In the genomic region with DNA sequence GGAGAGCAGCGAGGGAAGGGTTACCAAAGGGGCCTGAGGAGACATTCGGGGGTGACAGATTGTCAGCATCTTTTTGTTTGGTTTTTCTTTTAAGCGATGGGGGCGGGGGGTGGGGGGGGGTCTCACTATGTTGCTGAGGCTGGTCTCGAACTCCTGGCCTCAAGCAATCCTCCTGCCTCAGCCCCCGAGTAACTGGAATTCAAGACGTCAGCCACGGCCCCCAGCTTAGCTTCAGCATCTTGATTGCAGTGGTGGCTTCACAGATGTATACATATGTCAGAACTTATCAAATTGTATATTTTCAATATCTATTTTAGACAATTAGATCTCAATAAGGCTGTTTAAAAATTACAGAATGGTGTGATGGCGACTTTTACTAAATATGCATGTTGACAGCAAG, we compare ENCODE assay signal across 11 cellular contexts. TPM values are rescaled to one million over a fixed set of nuclear protein-coding genes. Genes with fewer than 3 reads are reported as not detected.
DNase-seq lines count a peak whose midpoint lies in the region; ATAC-seq and TF ChIP-seq lines count a peak whose summit lies in the region.
"Had no signal": no experiment of that assay in that cellular context is flagged by ENCODE, and none has a peak within 500 bp of the region (broad histone marks: within the 10 kb centered on the region; RNA-seq: fewer than 3 reads in every experiment).

No MANE protein-coding gene starts in this region.

- intact Hi-C loops in body of pancreas (cut with DNase I): no loop called here

- POLR2A ChIA-PET in activated CD4-positive, alpha-beta T cell treated with anti-CD3 and anti-CD28 coated beads, Interleukin-2, amount 10 ng/mL, durations not matched to agents 7 days and 5 days (lab: Charles Lee): interaction anchor here (0.6 to 1.7 kb wide), 2 partner anchors 73 to 101 kb away, joined by 4 to 5 read pairs; no protein-coding TSS in a partner anchor
- POLR2A ChIA-PET in RWPE1 (lab: Yijun Ruan, JAX; ENCODE audit: low non-redundant PET): interaction anchor here (0.8 kb wide), 1 partner anchor 110 kb away, joined by 4 read pairs; no protein-coding TSS in a partner anchor

- H3K27me3 ChIP-seq in effector memory CD4-positive, alpha-beta T cell (replicated peaks; ENCODE audit: control insufficient read depth, insufficient read depth, low read length, poor library complexity, severe bottlenecking): no peaks in the 10 kb centered on the region
- H3K27me3 ChIP-seq in body of pancreas: no peaks in the 10 kb centered on the region

- CTCF ChIA-PET in activated CD4-positive, alpha-beta T cell treated with anti-CD3 and anti-CD28 coated beads, Interleukin-2, amount 10 ng/mL, durations not matched to agents 7 days and 5 days (lab: Charles Lee): interaction anchor here (0.5 to 2.1 kb wide), 7 partner anchors 16 to 328 kb away, joined by 3 to 7 read pairs (median 6); no protein-coding TSS in a partner anchor
- CTCF ChIA-PET in RWPE1 (lab: Yijun Ruan, JAX): interaction anchor here (0.7 kb wide), 1 partner anchor 8 kb away, joined by 5 read pairs; no protein-coding TSS in a partner anchor

- peak overlapping the region; percentile 23 for H3K4me3 ChIP-seq in effector memory CD4-positive, alpha-beta T cell (ENCODE audit: insufficient read depth, low read depth, low read length, poor library complexity, severe bottlenecking)
- no peak overlapping the region for H3K4me3 ChIP-seq in body of pancreas

- H3K4me1 Mint-ChIP-seq in activated CD4-positive, alpha-beta T cell treated with anti-CD3 and anti-CD28 coated beads, Interleukin-2, amount 10 ng/mL, durations not matched to agents 7 days and 5 days: peaks cover 66% of the 10 kb centered on the region
- H3K4me1 Mint-ChIP-seq in stimulated activated naive B cell treated with anti-CD40 and anti-IgM and Interleukin-4, amounts not matched to agents 10 μg/mL and 1 μg/mL and 100 μg/mL, for 72 hours: peaks cover 23 to 48% of the 10 kb centered on the region in 2 donors

- ATAC-seq in stimulated activated naive B cell treated with anti-CD40 and anti-IgM and Interleukin-4, amounts not matched to agents 10 μg/mL and 1 μg/mL and 100 μg/mL, for 72 hours (replicated peaks): no peak
- no peak for ATAC-seq in body of pancreas
- ATAC-seq in HG03175 (IDR thresholded peaks at IDR 0.05; ENCODE audit: unreplicated experiment): no peak

- no peaks in the 10 kb centered on the region for H3K9me3 Mint-ChIP-seq in activated CD4-positive, alpha-beta T cell treated with anti-CD3 and anti-CD28 coated beads, Interleukin-2, amount 10 ng/mL, durations not matched to agents 7 days and 5 days
- no peaks in the 10 kb centered on the region for H3K9me3 Mint-ChIP-seq in stimulated activated naive B cell treated with anti-CD40 and anti-IgM and Interleukin-4, amounts not matched to agents 10 μg/mL and 1 μg/mL and 100 μg/mL, for 72 hours
- H3K9me3 Mint-ChIP-seq: type B pancreatic cell had no signal

- no peaks in the 10 kb centered on the region for H3K36me3 Mint-ChIP-seq in activated CD4-positive, alpha-beta T cell treated with anti-CD3 and anti-CD28 coated beads, Interleukin-2, amount 10 ng/mL, durations not matched to agents 7 days and 5 days (ENCODE audit: low read depth)
- H3K36me3 Mint-ChIP-seq in stimulated activated naive B cell treated with anti-CD40 and anti-IgM and Interleukin-4, amounts not matched to agents 10 μg/mL and 1 μg/mL and 100 μg/mL, for 72 hours: no peaks in the 10 kb centered on the region
- H3K36me3 Mint-ChIP-seq: type B pancreatic cell had no signal

- no peaks in the 10 kb centered on the region for H3K27me3 Mint-ChIP-seq in activated CD4-positive, alpha-beta T cell treated with anti-CD3 and anti-CD28 coated beads, Interleukin-2, amount 10 ng/mL, durations not matched to agents 7 days and 5 days
- H3K27me3 Mint-ChIP-seq in stimulated activated naive B cell treated with anti-CD40 and anti-IgM and Interleukin-4, amounts not matched to agents 10 μg/mL and 1 μg/mL and 100 μg/mL, for 72 hours: no peaks in the 10 kb centered on the region
- H3K27me3 Mint-ChIP-seq: type B pancreatic cell had no signal

- H3K27ac ChIP-seq in RWPE1 (peak overlapping the region; percentile 69), body of pancreas (no peak overlapping the region)
- H3K27ac ChIP-seq in effector memory CD4-positive, alpha-beta T cell (ENCODE audit: insufficient read depth, low read length, poor library complexity, severe bottlenecking): peak overlapping the region; percentile 78

- WGBS in body of pancreas, 2 donors: 73 to 83% methylated on average over 9 of the region's 9 CpGs

- TF ChIP-seq CTCF in RWPE1 (conservative IDR thresholded peaks at IDR 0.05; ENCODE audit: low read depth): no peak
- no peak for TF ChIP-seq CTCF in body of pancreas (IDR thresholded peaks at IDR 0.05)

- peaks cover 36% of the 10 kb centered on the region for H3K4me1 ChIP-seq in effector memory CD4-positive, alpha-beta T cell (ENCODE audit: control insufficient read depth, insufficient read depth, low read length, poor library complexity, severe bottlenecking)
- peaks cover 10% of the 10 kb centered on the region for H3K4me1 ChIP-seq in body of pancreas

- H3K4me3 Mint-ChIP-seq in activated CD4-positive, alpha-beta T cell treated with anti-CD3 and anti-CD28 coated beads, Interleukin-2, amount 10 ng/mL, durations not matched to agents 7 days and 5 days: peak overlapping the region; percentile 37
- H3K4me3 Mint-ChIP-seq in stimulated activated naive B cell treated with anti-CD40 and anti-IgM and Interleukin-4, amounts not matched to agents 10 μg/mL and 1 μg/mL and 100 μg/mL, for 72 hours: peak overlapping the region; percentile 71 to 73
- H3K4me3 Mint-ChIP-seq: type B pancreatic cell had no signal

- TF ChIP-seq POLR2A in body of pancreas (IDR thresholded peaks at IDR 0.05): no peak

- no peak for DNase-seq in activated CD4-positive, alpha-beta T cell treated with anti-CD3 and anti-CD28 coated beads, Interleukin-2, amount 10 ng/mL, durations not matched to agents 7 days and 5 days
- no peak for DNase-seq in activated CD4-positive, alpha-beta T cell treated with anti-CD3 and anti-CD28 coated beads, Interleukin-2, amount 50 U/mL, for 1 hour
- DNase-seq in RWPE1 (ENCODE audit: low spot score) (no peak), body of pancreas (no peak), cerebellar cortex (ENCODE audit: low spot score) (no peak)
- no peak for DNase-seq in effector memory CD4-positive, alpha-beta T cell
- DNase-seq in stimulated activated naive B cell treated with anti-CD40 and anti-IgM and Interleukin-4, amounts not matched to agents 10 μg/mL and 1 μg/mL and 100 μg/mL, for 72 hours: no peak

- no peaks in the 10 kb centered on the region for H3K36me3 ChIP-seq in effector memory CD4-positive, alpha-beta T cell (ENCODE audit: control insufficient read depth, insufficient read depth, low read length)
- H3K36me3 ChIP-seq in body of pancreas (replicated peaks in 1 of 2; ENCODE audit: insufficient read depth in 1 of 2, low read depth in 2 of 2): no peaks in the 10 kb centered on the region

- no peaks in the 10 kb centered on the region for H3K9me3 ChIP-seq in effector memory CD4-positive, alpha-beta T cell (ENCODE audit: control insufficient read depth, low read length)
- H3K9me3 ChIP-seq in body of pancreas: no peaks in the 10 kb centered on the region

- peak overlapping the region; percentile 95 for H3K27ac Mint-ChIP-seq in activated CD4-positive, alpha-beta T cell treated with anti-CD3 and anti-CD28 coated beads, Interleukin-2, amount 10 ng/mL, durations not matched to agents 7 days and 5 days
- peak overlapping the region; percentile 98 for H3K27ac Mint-ChIP-seq in stimulated activated naive B cell treated with anti-CD40 and anti-IgM and Interleukin-4, amounts not matched to agents 10 μg/mL and 1 μg/mL and 100 μg/mL, for 72 hours
- H3K27ac Mint-ChIP-seq: type B pancreatic cell had no signal

RNA-seq across cellular contexts. Expression of gene ZDHHC19, which starts 30.9 kb away (rescaled TPM):
- total RNA-seq in activated CD4-positive, alpha-beta T cell treated with anti-CD3 and anti-CD28 coated beads, Interleukin-2, amount 10 ng/mL, durations not matched to agents 7 days and 5 days: not detected
- not detected for total RNA-seq in body of pancreas
- total RNA-seq: bronchial epithelial cell, esophagus mucosa had no signal

RNA-seq across cellular contexts. Expression of gene SLC51A, which starts 36.0 kb away (rescaled TPM):
- total RNA-seq in activated CD4-positive, alpha-beta T cell treated with anti-CD3 and anti-CD28 coated beads, Interleukin-2, amount 10 ng/mL, durations not matched to agents 7 days and 5 days: not detected
- under 1 TPM in 1 of 2 donors, not detected in 1; 0.26 TPM for total RNA-seq in body of pancreas
- total RNA-seq: bronchial epithelial cell, esophagus mucosa had no signal

Comparison
In these comparisons a context has a peak if more than half of its experiments do, and no peak if none do; other contexts are left out.
1. H3K27ac ChIP-seq: peak in RWPE1 (single experiment) and effector memory CD4-positive, alpha-beta T cell (single experiment); none in body of pancreas (0 of 4).